In genomic region chr11:68019486-68019885, GRCh38 we compare ENCODE assay signal across 23 cellular contexts.
"Had no signal": no experiment of that assay in that cellular context is flagged by ENCODE, and none has a peak within 500 bp of the region (broad histone marks: within the 10 kb centered on the region; RNA-seq: fewer than 3 reads in every experiment).

No MANE protein-coding gene starts in this region.

- H3K36me3 ChIP-seq: colonic mucosa, gastrocnemius medialis, ovary, right lobe of liver, thoracic aorta had no signal

- H3K27me3 ChIP-seq: colonic mucosa, gastrocnemius medialis, hepatocyte, ovary, right lobe of liver, tibial nerve, vagina had no signal

- H3K9me3 ChIP-seq: colonic mucosa, gastrocnemius medialis, ovary, right lobe of liver, thoracic aorta, vagina had no signal

- DNase-seq: colonic mucosa; effector CD8-positive, alpha-beta T cell; foreskin fibroblast; gastrocnemius medialis; head of caudate nucleus; kidney; natural killer cell; occipital lobe; ovary; right lobe of liver; small intestine; stimulated activated CD4-positive, alpha-beta T cell treated with anti-CD3 and anti-CD28 coated beads, Interleukin-15, amount 100 ng/mL, for 24 hours; stimulated activated CD4-positive, alpha-beta T cell treated with anti-CD3 and anti-CD28 coated beads, Interleukin-2, amount 100 ng/mL, for 48 hours; stimulated activated naive B cell treated with anti-CD40 and anti-IgM and Interleukin-4, amounts not matched to agents 10 μg/mL and 1 μg/mL and 100 μg/mL, for 72 hours had no signal

- H3K4me1 Mint-ChIP-seq: stimulated activated naive B cell treated with anti-CD40 and anti-IgM and Interleukin-4, amounts not matched to agents 10 μg/mL and 1 μg/mL and 100 μg/mL, for 72 hours had no signal

- H3K36me3 Mint-ChIP-seq: memory B cell; natural killer cell; stimulated activated naive B cell treated with anti-CD40 and anti-IgM and Interleukin-4, amounts not matched to agents 10 μg/mL and 1 μg/mL and 100 μg/mL, for 72 hours had no signal

- FAIRE-seq: kidney, small intestine had no signal

- H2AFZ ChIP-seq: hepatocyte had no signal

- H3K4me3 ChIP-seq: colonic mucosa, gastrocnemius medialis, hepatocyte, lung, ovary, right lobe of liver, thoracic aorta, tibial nerve, vagina had no signal

- H3K4me3 Mint-ChIP-seq: dendritic cell treated with granulocyte-macrophage colony-stimulating factor and Interleukin-4, amounts not matched to agents 40 ng/mL and 50 ng/mL, for 4 days; memory B cell; natural killer cell; stimulated activated naive B cell treated with anti-CD40 and anti-IgM and Interleukin-4, amounts not matched to agents 10 μg/mL and 1 μg/mL and 100 μg/mL, for 72 hours; stimulated activated naive CD8-positive, alpha-beta T cell treated with anti-CD3 and anti-CD28 coated beads, Interleukin-15, Interleukin-2, amounts not matched to agents 100 ng/mL and 50 ng/mL, for 24 hours had no signal

- H3K27me3 Mint-ChIP-seq: dendritic cell treated with granulocyte-macrophage colony-stimulating factor and Interleukin-4, amounts not matched to agents 40 ng/mL and 50 ng/mL, for 4 days; stimulated activated naive B cell treated with anti-CD40 and anti-IgM and Interleukin-4, amounts not matched to agents 10 μg/mL and 1 μg/mL and 100 μg/mL, for 72 hours; stimulated activated naive CD8-positive, alpha-beta T cell treated with anti-CD3 and anti-CD28 coated beads, Interleukin-15, Interleukin-2, amounts not matched to agents 100 ng/mL and 50 ng/mL, for 24 hours had no signal

- H3K27ac ChIP-seq: colonic mucosa, gastrocnemius medialis, hepatocyte, ovary, right lobe of liver, thoracic aorta, vagina had no signal

- H3K27ac Mint-ChIP-seq: dendritic cell treated with granulocyte-macrophage colony-stimulating factor and Interleukin-4, amounts not matched to agents 40 ng/mL and 50 ng/mL, for 4 days; memory B cell; natural killer cell; stimulated activated naive B cell treated with anti-CD40 and anti-IgM and Interleukin-4, amounts not matched to agents 10 μg/mL and 1 μg/mL and 100 μg/mL, for 72 hours; stimulated activated naive CD8-positive, alpha-beta T cell treated with anti-CD3 and anti-CD28 coated beads, Interleukin-15, Interleukin-2, amounts not matched to agents 100 ng/mL and 50 ng/mL, for 24 hours had no signal

- ATAC-seq: gastrocnemius medialis; left lobe of liver; natural killer cell; right lobe of liver; stimulated activated naive B cell treated with anti-CD40 and anti-IgM and Interleukin-4, amounts not matched to agents 10 μg/mL and 1 μg/mL and 100 μg/mL, for 72 hours had no signal

- H3K79me2 ChIP-seq: hepatocyte had no signal

- H3K9me3 Mint-ChIP-seq: dendritic cell treated with granulocyte-macrophage colony-stimulating factor and Interleukin-4, amounts not matched to agents 40 ng/mL and 50 ng/mL, for 4 days; memory B cell; natural killer cell; stimulated activated naive B cell treated with anti-CD40 and anti-IgM and Interleukin-4, amounts not matched to agents 10 μg/mL and 1 μg/mL and 100 μg/mL, for 72 hours had no signal

- H3K4me1 ChIP-seq: gastrocnemius medialis had no signal

- H3K4me2 ChIP-seq: hepatocyte had no signal
